Comparison of ENCODE assay signal across 8 cellular contexts in the genomic region with DNA sequence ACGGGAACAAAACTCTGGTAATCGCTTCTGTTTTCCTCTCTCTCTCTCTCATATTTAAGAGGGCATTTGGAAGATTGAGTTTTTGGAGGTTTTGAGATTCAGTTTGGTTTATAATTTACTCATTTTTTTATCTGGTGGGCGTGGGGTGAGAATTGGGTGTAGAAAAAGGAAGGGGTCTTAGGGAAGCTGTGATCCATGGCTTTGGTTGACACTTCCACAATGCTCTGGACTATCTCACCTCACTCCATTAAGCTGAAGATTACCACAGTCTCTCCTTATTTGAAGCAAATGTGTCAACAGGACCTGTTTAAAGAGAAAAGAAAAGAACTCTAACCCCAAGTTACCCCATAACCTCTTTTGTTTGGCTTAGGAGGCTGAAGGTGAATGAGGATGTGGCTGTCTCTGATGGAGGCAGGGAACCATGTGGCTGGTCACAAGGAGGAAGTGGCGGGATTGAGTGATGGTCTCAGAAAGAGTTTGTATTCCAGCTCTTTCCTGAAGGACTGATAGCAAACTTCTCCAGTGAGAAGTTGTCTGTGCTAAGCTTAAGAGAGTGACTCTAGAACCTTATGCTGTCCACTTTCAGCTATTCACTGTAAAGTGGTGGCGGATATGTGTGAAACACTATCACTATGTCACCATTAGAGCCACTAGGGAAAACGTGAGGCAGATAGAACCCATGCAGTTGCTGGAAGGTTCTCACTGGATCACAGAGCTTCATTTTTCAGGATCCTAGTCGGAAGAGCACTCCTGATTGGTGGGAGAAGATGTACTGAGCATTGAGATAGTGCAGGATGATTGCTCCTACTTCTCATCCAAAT. TPM values are rescaled to one million over a fixed set of nuclear protein-coding genes. Genes with fewer than 3 reads are reported as not detected.
DNase-seq lines count a peak whose midpoint lies in the region; ATAC-seq and TF ChIP-seq lines count a peak whose summit lies in the region.

No MANE protein-coding gene starts in this region.

- no peak overlapping the region for H3K27ac Mint-ChIP-seq in nephron progenitor cell

- no peaks in the 10 kb centered on the region for H3K9me3 ChIP-seq in AG04450 (ENCODE audit: control insufficient read depth, insufficient read depth, low read length)
- no peaks in the 10 kb centered on the region for H3K9me3 ChIP-seq in RWPE2 (ENCODE audit: severe bottlenecking)
- H3K9me3 ChIP-seq in endocrine pancreas (ENCODE audit: control insufficient read depth, low read length), result no peaks in the 10 kb centered on the region

- H3K9me3 Mint-ChIP-seq in nephron progenitor cell, result no peaks in the 10 kb centered on the region

- peak overlapping the region; percentile 94 for H3K4me3 Mint-ChIP-seq in nephron progenitor cell

- POLR2A ChIA-PET in AG04450 (lab: Yijun Ruan, JAX), result interaction anchor here (0.8 to 1.2 kb wide), 2 partner anchors 12 to 47 kb away, joined by 3 to 4 read pairs; no protein-coding TSS in a partner anchor

- H3K36me3 Mint-ChIP-seq in nephron progenitor cell (ENCODE audit: low read depth), result no peaks in the 10 kb centered on the region

- H3K4me3 ChIP-seq in AG04450 (ENCODE audit: low read depth, low read length) (peak overlapping the region; percentile 69), RWPE2 (ENCODE audit: severe bottlenecking) (peak overlapping the region; percentile 45), endocrine pancreas (ENCODE audit: control insufficient read depth, insufficient read depth, low read length) (peak overlapping the region; percentile 54)

- TF ChIP-seq CTCF in AG04450 (IDR thresholded peaks at IDR 0.05; ENCODE audit: low read depth, low read length), result no peak
- no peak for TF ChIP-seq CTCF in RWPE2 (IDR thresholded peaks at IDR 0.05; ENCODE audit: poor library complexity, severe bottlenecking)
- TF ChIP-seq CTCF in nephron progenitor cell (IDR thresholded peaks at IDR 0.05), result no peak

- H3K27ac ChIP-seq in AG04450 (ENCODE audit: low read depth, low read length), result no peak overlapping the region
- H3K27ac ChIP-seq in RWPE2 (ENCODE audit: poor library complexity, severe bottlenecking), result no peak overlapping the region

- ATAC-seq in GM19395 (IDR thresholded peaks at IDR 0.05; ENCODE audit: unreplicated experiment) (peak; percentile 33), RWPE2 (ENCODE audit: low read depth) (no peak), HG03571 (IDR thresholded peaks at IDR 0.05; ENCODE audit: unreplicated experiment) (no peak), HG02588 (IDR thresholded peaks at IDR 0.05; ENCODE audit: unreplicated experiment) (no peak)

- no peaks in the 10 kb centered on the region for H3K36me3 ChIP-seq in RWPE2 (ENCODE audit: low read depth)
- no peaks in the 10 kb centered on the region for H3K36me3 ChIP-seq in endocrine pancreas (ENCODE audit: control insufficient read depth, insufficient read depth, low read length)

- H3K4me1 Mint-ChIP-seq in nephron progenitor cell, result peaks cover 21% of the 10 kb centered on the region

- H3K4me1 ChIP-seq in RWPE2 (ENCODE audit: insufficient read depth, poor library complexity, severe bottlenecking), result peaks cover 5% of the 10 kb centered on the region
- H3K4me1 ChIP-seq in endocrine pancreas (ENCODE audit: control insufficient read depth, insufficient read depth, low read length), result no peaks in the 10 kb centered on the region

- CTCF ChIA-PET in AG04450 (lab: Charles Lee), result interaction anchor here (0.8 to 1.8 kb wide), 4 partner anchors 11 to 1140 kb away, joined by 3 to 12 read pairs (median 3); a partner anchor contains a TSS

- peaks cover 33% of the 10 kb centered on the region for H3K27me3 Mint-ChIP-seq in nephron progenitor cell (ENCODE audit: low read depth, poor library complexity)

- DNase-seq in AG04450 (ENCODE audit: low read depth, low spot score) (no peak), RWPE2 (ENCODE audit: low spot score) (no peak), nephron progenitor cell (no peak), NCI-H1092 (lab: John Stamatoyannopoulos, UW) (no peak)

- no peak overlapping the region for H3K9ac ChIP-seq in endocrine pancreas (ENCODE audit: control insufficient read depth, insufficient read depth, low read length)

- H3K27me3 ChIP-seq in AG04450 (ENCODE audit: control insufficient read depth, insufficient read depth, low read length), result no peaks in the 10 kb centered on the region
- peaks cover 43% of the 10 kb centered on the region for H3K27me3 ChIP-seq in RWPE2 (ENCODE audit: insufficient read depth, poor library complexity, severe bottlenecking)
- no peaks in the 10 kb centered on the region for H3K27me3 ChIP-seq in endocrine pancreas (ENCODE audit: control insufficient read depth, insufficient read depth, low read length)

RNA-seq across cellular contexts. Expression of a gene that starts 0.9 kb away (rescaled TPM):
- polyA plus RNA-seq in AG04450 (2011; rRNA removed), result 3.5 and 6.2 TPM in 2 replicates
- polyA minus RNA-seq in AG04450 (2011; rRNA and poly(A)+ RNA removed), result 2.8 and 3.5 TPM in 2 replicates
